In the genomic region with DNA sequence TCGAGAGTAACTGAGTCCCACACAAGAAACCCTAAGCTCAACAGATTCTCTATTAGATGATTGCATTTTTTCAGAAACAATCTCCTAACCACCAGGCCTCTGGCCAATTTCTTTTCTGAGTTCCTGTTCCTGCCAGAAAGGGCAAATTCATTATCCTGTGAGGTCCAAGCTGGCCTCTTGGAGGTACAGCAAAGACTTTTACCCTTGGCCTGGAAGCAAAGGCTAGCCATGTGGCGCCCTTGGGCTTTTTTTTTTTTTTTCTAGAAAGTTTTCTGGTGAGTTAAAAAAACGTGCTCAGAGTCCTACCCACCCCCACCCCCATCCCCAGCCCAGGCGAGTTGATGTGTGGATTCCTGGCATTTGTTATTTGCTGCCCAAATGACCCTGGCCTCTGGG, we compare ENCODE assay signal across 8 cellular contexts. TPM values are rescaled to one million over a fixed set of nuclear protein-coding genes. Genes with fewer than 3 reads are reported as not detected.
A peak's percentile ranks its signal among the peaks of the same experiment; 100 is the strongest.
DNase-seq lines count a peak whose midpoint lies in the region; ATAC-seq and TF ChIP-seq lines count a peak whose summit lies in the region.

No MANE protein-coding gene starts in this region.

- H3K9me3 Mint-ChIP-seq in CD8-positive, alpha-beta memory T cell, result peaks cover 0 to 7% (median 3%) of the 10 kb centered on the region in 5 donors
- H3K9me3 Mint-ChIP-seq in stimulated activated naive CD8-positive, alpha-beta T cell treated with anti-CD3 and anti-CD28 coated beads, Interleukin-15, amount 100 ng/mL, for 72 hours, result peaks cover 9 to 12% of the 10 kb centered on the region in 2 donors

- TF ChIP-seq CTCF in OCI-LY7 (conservative IDR thresholded peaks at IDR 0.05; ENCODE audit: low read length), result no peak

- H3K4me2 ChIP-seq in OCI-LY7 (ENCODE audit: low read length), result peak overlapping the region; percentile 25; the same call in 1 of the 2 replicates

- CTCF ChIA-PET in CD8-positive, alpha-beta memory T cell (lab: Charles Lee), result interaction anchor here (1.0 to 2.1 kb wide), 12 partner anchors 13 to 118 kb away, joined by 3 to 7 read pairs (median 4); partner anchors contain the start of gene MTO1
- CTCF ChIA-PET in OCI-LY7 (lab: Charles Lee; ENCODE audit: unreplicated experiment), result interaction anchor here (0.6 to 1.5 kb wide), 3 partner anchors 31 to 112 kb away, joined by 3 to 4 read pairs (median 3); no protein-coding TSS in a partner anchor

- H4K20me1 ChIP-seq in OCI-LY7 (ENCODE audit: insufficient read depth, low read length), result no peaks in the 10 kb centered on the region

- no peaks in the 10 kb centered on the region for H3K27me3 ChIP-seq in CD8-positive, alpha-beta memory T cell (ENCODE audit: insufficient read depth, low read length, poor library complexity, severe bottlenecking)
- H3K27me3 ChIP-seq in H7 (ENCODE audit: control insufficient read depth, insufficient read depth, low read length) (no peaks in the 10 kb centered on the region), layer of hippocampus (ENCODE audit: control insufficient read depth, insufficient read depth, low read length) (no peaks in the 10 kb centered on the region)

- no TSS peak for BruUV-seq in OCI-LY7 (replicated peaks; lab: Mats Ljungman, UMichigan)

- no peaks in the 10 kb centered on the region for H3K9me3 ChIP-seq in CD8-positive, alpha-beta memory T cell (ENCODE audit: low read length)
- no peaks in the 10 kb centered on the region; the same call in 1 of the 2 replicates for H3K9me3 ChIP-seq in OCI-LY7 (ENCODE audit: low read length)

- no peaks in the 10 kb centered on the region for H3K36me3 ChIP-seq in CD8-positive, alpha-beta memory T cell (ENCODE audit: insufficient read depth, low read length)
- H3K36me3 ChIP-seq in H7 (replicated peaks; ENCODE audit: control insufficient read depth, insufficient read depth, low read length) (no peaks in the 10 kb centered on the region), OCI-LY7 (ENCODE audit: insufficient read depth, low read length) (no peaks in the 10 kb centered on the region)

- intact Hi-C loops in OCI-LY7 (cut with micrococcal nuclease; ENCODE audit: unreplicated experiment), result no loop called here

- H3K27ac Mint-ChIP-seq in CD8-positive, alpha-beta memory T cell, result peak overlapping the region; percentile 40 to 99 (median 95)
- peak overlapping the region; percentile 98 to 100 for H3K27ac Mint-ChIP-seq in stimulated activated naive CD8-positive, alpha-beta T cell treated with anti-CD3 and anti-CD28 coated beads, Interleukin-15, amount 100 ng/mL, for 72 hours

- no peaks in the 10 kb centered on the region for H3K9me2 ChIP-seq in OCI-LY7 (ENCODE audit: insufficient read depth, low read length)

- H3K36me3 Mint-ChIP-seq in CD8-positive, alpha-beta memory T cell, result peaks cover 0 to 11% (median 0%) of the 10 kb centered on the region in 3 donors

- peak; percentile 13 for ATAC-seq in stimulated activated naive CD8-positive, alpha-beta T cell treated with anti-CD3 and anti-CD28 coated beads, Interleukin-15, amount 100 ng/mL, for 72 hours

- H3K27me3 Mint-ChIP-seq in CD8-positive, alpha-beta memory T cell, result no peaks in the 10 kb centered on the region
- no peaks in the 10 kb centered on the region for H3K27me3 Mint-ChIP-seq in stimulated activated naive CD8-positive, alpha-beta T cell treated with anti-CD3 and anti-CD28 coated beads, Interleukin-15, amount 100 ng/mL, for 72 hours

- peak overlapping the region; percentile 66 for H3K27ac ChIP-seq in CD8-positive, alpha-beta memory T cell (ENCODE audit: low read depth, low read length)
- H3K27ac ChIP-seq in OCI-LY7 (ENCODE audit: low read depth, low read length, poor library complexity, severe bottlenecking) (no peak overlapping the region), caudate nucleus (ENCODE audit: low read depth, low read length) (peak overlapping the region; percentile 95), layer of hippocampus (ENCODE audit: low read depth, low read length) (peak overlapping the region; percentile 96)

- no peak for DNase-seq in CD8-positive, alpha-beta memory T cell
- DNase-seq in H7, result peak; percentile 80
- no peak for DNase-seq in OCI-LY7 (ENCODE audit: low spot score)
- peak in 4 of 61 donors; percentile 15 to 50 (median 38) for DNase-seq in caudate nucleus (lab: John Stamatoyannopoulos, UW)
- no peak for DNase-seq in stimulated activated naive CD8-positive, alpha-beta T cell treated with anti-CD3 and anti-CD28 coated beads, Interleukin-15, amount 100 ng/mL, for 72 hours
- DNase-seq in ecto neural progenitor cell (ENCODE audit: low spot score), result no peak
- no peak for DNase-seq in HPDE6-E6E7 (ENCODE audit: extremely low spot score)

- POLR2A ChIA-PET in CD8-positive, alpha-beta memory T cell (lab: Charles Lee), result interaction anchor here (0.6 to 2.0 kb wide), 7 partner anchors 13 to 118 kb away, joined by 3 to 10 read pairs (median 5); partner anchors contain the start of genes EEF1A1 and MTO1
- POLR2A ChIA-PET in OCI-LY7 (lab: Charles Lee), result interaction anchor here (0.6 to 1.7 kb wide), 3 partner anchors 46 to 190 kb away, joined by 3 to 4 read pairs (median 4); no protein-coding TSS in a partner anchor

- H2AFZ ChIP-seq in OCI-LY7 (ENCODE audit: low read length), result peak overlapping the region; percentile 77; the same call in 1 of the 2 replicates

- H3K4me1 ChIP-seq in CD8-positive, alpha-beta memory T cell (ENCODE audit: insufficient read depth, low read length), result peaks cover 17% of the 10 kb centered on the region
- H3K4me1 ChIP-seq in OCI-LY7 (ENCODE audit: insufficient read depth, low read length, poor library complexity, severe bottlenecking), result peaks cover 11% of the 10 kb centered on the region

- peaks cover 12 to 25% (median 14%) of the 10 kb centered on the region in 3 donors for H3K4me1 Mint-ChIP-seq in CD8-positive, alpha-beta memory T cell
- H3K4me1 Mint-ChIP-seq in stimulated activated naive CD8-positive, alpha-beta T cell treated with anti-CD3 and anti-CD28 coated beads, Interleukin-15, amount 100 ng/mL, for 72 hours, result peaks cover 33% of the 10 kb centered on the region

- peak overlapping the region in 6 of 7 donors; percentile 66 to 88 (median 82) for H3K4me3 Mint-ChIP-seq in CD8-positive, alpha-beta memory T cell
- peak overlapping the region; percentile 78 to 86 for H3K4me3 Mint-ChIP-seq in stimulated activated naive CD8-positive, alpha-beta T cell treated with anti-CD3 and anti-CD28 coated beads, Interleukin-15, amount 100 ng/mL, for 72 hours

- no peaks in the 10 kb centered on the region for H3K79me2 ChIP-seq in OCI-LY7 (ENCODE audit: insufficient read depth, low read depth, low read length)

- H3K4me3 ChIP-seq in CD8-positive, alpha-beta memory T cell (ENCODE audit: low read length), result no peak overlapping the region
- H3K4me3 ChIP-seq in H7 (ENCODE audit: insufficient read depth, low read depth, low read length), result no peak overlapping the region
- H3K4me3 ChIP-seq in OCI-LY7 (ENCODE audit: low read depth, low read length, poor library complexity, severe bottlenecking), result no peak overlapping the region

RNA-seq across cellular contexts. Expression of gene EEF1A1, which starts 59.0 kb away (rescaled TPM):
- 1,000 to 10,000 TPM; 8,526 to 8,727 TPM for total RNA-seq in CD8-positive, alpha-beta memory T cell
- polyA plus RNA-seq in CD8-positive, alpha-beta memory T cell, result 10,611 TPM
- total RNA-seq in H7 (2014; rRNA removed; shearing (Covaris generic)), result 12,173 and 12,318 TPM in 2 replicates
- total RNA-seq in OCI-LY7 (2014; rRNA removed; shearing (Covaris generic)), result 8,152 and 8,173 TPM in 2 replicates
- total RNA-seq in OCI-LY7 (2022), result 8,197 and 8,593 TPM in 2 replicates
